ENCODE assay signal across 1 cellular context in the genomic region with DNA sequence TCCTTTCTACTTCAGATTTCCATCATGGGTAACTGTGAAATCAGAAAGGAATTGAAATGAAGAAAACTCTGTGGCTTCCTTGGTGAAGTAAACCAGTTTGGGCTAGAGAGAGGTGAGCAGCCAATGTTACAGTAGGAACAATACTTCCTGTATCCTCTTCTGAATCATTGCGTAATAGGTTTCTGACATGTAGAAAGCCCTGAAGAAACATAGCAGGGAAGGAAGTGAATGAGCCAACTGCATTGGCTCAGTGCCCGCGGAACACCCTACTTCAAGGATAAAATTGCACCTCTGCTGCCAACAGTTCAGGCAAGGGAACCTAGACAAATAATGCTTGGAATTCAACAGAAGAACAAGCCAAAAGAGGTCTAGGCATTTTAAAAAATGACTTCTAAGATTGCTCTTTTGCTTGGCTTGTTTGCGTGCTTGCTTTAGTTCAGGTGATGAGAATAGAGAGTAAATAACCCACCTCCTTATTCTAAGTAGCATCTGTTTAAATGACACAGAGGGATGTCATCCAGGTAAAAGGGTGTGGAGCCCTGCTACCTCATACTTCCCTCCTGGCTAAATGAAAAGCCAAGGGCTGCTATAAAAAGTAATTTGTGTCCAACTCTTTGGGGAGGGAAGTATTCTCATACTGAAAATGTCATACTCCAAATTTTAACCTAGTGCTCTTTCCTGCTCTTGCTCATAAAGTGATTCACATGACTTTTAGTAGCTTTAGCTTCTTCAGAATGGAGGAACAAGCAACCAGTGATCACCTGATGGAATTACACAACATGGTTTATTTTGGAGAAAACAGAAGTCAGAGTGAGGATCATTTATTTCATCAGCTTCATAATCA.
A peak's percentile ranks its signal among the peaks of the same experiment; 100 is the strongest.
TF ChIP-seq lines count a peak whose summit lies in the region.

No MANE protein-coding gene starts in this region.

TF ChIP-seq in HepG2, 621 proteins besides CTCF, POLR2A, EP300 and RAD21 (continued from another document):
- no peak for TF ChIP-seq ZNF687 (CRISPR knock-in tag; IDR thresholded peaks at IDR 0.05)
- TF ChIP-seq, protein P1, sequence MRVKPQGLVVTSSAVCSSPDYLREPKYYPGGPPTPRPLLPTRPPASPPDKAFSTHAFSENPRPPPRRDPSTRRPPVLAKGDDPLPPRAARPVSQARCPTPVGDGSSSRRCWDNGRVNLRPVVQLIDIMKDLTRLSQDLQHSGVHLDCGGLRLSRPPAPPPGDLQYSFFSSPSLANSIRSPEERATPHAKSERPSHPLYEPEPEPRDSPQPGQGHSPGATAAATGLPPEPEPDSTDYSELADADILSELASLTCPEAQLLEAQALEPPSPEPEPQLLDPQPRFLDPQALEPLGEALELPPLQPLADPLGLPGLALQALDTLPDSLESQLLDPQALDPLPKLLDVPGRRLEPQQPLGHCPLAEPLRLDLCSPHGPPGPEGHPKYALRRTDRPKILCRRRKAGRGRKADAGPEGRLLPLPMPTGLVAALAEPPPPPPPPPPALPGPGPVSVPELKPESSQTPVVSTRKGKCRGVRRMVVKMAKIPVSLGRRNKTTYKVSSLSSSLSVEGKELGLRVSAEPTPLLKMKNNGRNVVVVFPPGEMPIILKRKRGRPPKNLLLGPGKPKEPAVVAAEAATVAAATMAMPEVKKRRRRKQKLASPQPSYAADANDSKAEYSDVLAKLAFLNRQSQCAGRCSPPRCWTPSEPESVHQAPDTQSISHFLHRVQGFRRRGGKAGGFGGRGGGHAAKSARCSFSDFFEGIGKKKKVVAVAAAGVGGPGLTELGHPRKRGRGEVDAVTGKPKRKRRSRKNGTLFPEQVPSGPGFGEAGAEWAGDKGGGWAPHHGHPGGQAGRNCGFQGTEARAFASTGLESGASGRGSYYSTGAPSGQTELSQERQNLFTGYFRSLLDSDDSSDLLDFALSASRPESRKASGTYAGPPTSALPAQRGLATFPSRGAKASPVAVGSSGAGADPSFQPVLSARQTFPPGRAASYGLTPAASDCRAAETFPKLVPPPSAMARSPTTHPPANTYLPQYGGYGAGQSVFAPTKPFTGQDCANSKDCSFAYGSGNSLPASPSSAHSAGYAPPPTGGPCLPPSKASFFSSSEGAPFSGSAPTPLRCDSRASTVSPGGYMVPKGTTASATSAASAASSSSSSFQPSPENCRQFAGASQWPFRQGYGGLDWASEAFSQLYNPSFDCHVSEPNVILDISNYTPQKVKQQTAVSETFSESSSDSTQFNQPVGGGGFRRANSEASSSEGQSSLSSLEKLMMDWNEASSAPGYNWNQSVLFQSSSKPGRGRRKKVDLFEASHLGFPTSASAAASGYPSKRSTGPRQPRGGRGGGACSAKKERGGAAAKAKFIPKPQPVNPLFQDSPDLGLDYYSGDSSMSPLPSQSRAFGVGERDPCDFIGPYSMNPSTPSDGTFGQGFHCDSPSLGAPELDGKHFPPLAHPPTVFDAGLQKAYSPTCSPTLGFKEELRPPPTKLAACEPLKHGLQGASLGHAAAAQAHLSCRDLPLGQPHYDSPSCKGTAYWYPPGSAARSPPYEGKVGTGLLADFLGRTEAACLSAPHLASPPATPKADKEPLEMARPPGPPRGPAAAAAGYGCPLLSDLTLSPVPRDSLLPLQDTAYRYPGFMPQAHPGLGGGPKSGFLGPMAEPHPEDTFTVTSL (CRISPR knock-in tag; IDR thresholded peaks at IDR 0.05; ENCODE audit: borderline replicate concordance), result peak; percentile 60; the same call in 1 of the 2 replicates
- TF ChIP-seq NCOA2 (CRISPR knock-in tag; IDR thresholded peaks at IDR 0.05), result peak; percentile 69; the same call in 1 of the 2 replicates
TF ChIP-seq in HepG2: peak in this region for 71.
